ENCODE assay signal across 13 cellular contexts in the genomic region with DNA sequence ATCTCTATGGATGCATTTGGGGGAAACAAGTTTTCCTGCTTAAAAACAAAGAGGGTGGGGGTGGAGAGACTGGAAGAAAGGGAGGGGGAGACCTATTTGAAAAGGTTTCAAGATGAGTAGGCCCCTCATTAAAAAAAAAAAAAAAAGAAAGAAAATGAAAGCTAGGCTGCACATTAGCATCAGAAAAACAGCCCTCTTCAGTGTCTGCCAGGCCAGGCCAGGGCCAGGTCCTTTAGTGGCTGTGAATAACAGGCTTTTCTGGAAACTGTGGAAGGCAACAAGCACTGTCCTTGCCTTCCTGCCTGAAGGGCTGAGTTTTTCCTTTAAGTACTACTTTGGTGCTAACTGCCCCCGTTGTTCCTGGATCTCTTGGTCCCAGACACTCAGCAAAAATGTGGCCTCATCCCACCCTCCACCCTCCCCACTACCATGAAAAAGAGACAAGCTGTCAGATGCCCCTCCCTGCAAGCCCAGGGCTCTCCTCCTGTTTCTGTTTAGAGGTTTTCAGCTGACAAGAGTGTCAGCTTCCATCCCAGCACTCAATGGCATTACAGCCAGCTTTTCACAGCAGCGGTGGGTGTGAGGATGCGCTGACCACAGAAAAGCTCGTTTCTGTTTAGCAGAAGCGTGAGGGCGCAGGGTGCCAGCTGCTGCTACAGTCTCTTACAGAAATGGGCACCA.
A peak's percentile ranks its signal among the peaks of the same experiment; 100 is the strongest.
DNase-seq lines count a peak whose midpoint lies in the region; ATAC-seq and TF ChIP-seq lines count a peak whose summit lies in the region.
"Had no signal": no experiment of that assay in that cellular context is flagged by ENCODE, and none has a peak within 500 bp of the region (broad histone marks: within the 10 kb centered on the region; RNA-seq: fewer than 3 reads in every experiment).

No MANE protein-coding gene starts in this region.

- POLR2A ChIA-PET in MCF 10A (lab: Yijun Ruan, JAX), result interaction anchor here (1.0 to 1.7 kb wide), 2 partner anchors 8 to 36 kb away, joined by 4 to 5 read pairs; no protein-coding TSS in a partner anchor

- CTCF ChIA-PET in MCF 10A (lab: Yijun Ruan, JAX), result interaction anchor here (0.6 to 2.6 kb wide), 4 partner anchors 30 to 307 kb away, joined by 3 to 9 read pairs (median 4); no protein-coding TSS in a partner anchor

- peak; percentile 44 for ATAC-seq in effector memory CD8-positive, alpha-beta T cell (replicated peaks)
- no peak for ATAC-seq in HG02642 (IDR thresholded peaks at IDR 0.05; ENCODE audit: poor library complexity, unreplicated experiment)

- DNase-seq in activated CD4-positive, alpha-beta T cell treated with anti-CD3 and anti-CD28 coated beads for 48 hours, result peak; percentile 12
- DNase-seq in activated CD4-positive, alpha-beta T cell treated with anti-CD3 and anti-CD28 coated beads, Interleukin-2, amount 50 U/mL, for 1 hour, result no peak
- DNase-seq in NCI-H2107 (lab: John Stamatoyannopoulos, UW) (peak; percentile 19), pons (ENCODE audit: low spot score) (peak; percentile 10), MCF 10A (ENCODE audit: unreplicated experiment) (no peak), tibial artery (no peak)
- DNase-seq in effector memory CD8-positive, alpha-beta T cell, result no peak
- DNase-seq: COR-L47, NCI-H1436 treated with DMSO at 0.1 percent for 48 hours, testis had no signal

- H3K4me3 ChIP-seq in tibial artery, result no peak overlapping the region
- H3K4me3 ChIP-seq: esophagus muscularis mucosa, testis had no signal

- intact Hi-C loops in MCF 10A (cut with micrococcal nuclease), result no loop called here
- intact Hi-C loops in tibial artery (cut with DNase I; ENCODE audit: low total_unique reads), result no loop called here

- peaks cover 0 to 3% of the 10 kb centered on the region in 2 donors for H3K4me1 Mint-ChIP-seq in effector memory CD8-positive, alpha-beta T cell (ENCODE audit: low read depth in 2 of 2)
- peaks cover 26% of the 10 kb centered on the region for H3K4me1 Mint-ChIP-seq in MCF 10A (ENCODE audit: insufficient read depth, unreplicated experiment)

- no peaks in the 10 kb centered on the region for H3K9me3 ChIP-seq in tibial artery
- H3K9me3 ChIP-seq: esophagus muscularis mucosa, testis had no signal

- no TSS peak for BruUV-seq in MCF 10A (replicated peaks; lab: Mats Ljungman, UMichigan)

- peaks cover 0 to 23% (median 9%) of the 10 kb centered on the region in 4 donors for H3K4me1 ChIP-seq in tibial artery

- H3K9me3 Mint-ChIP-seq in effector memory CD8-positive, alpha-beta T cell, result no peaks in the 10 kb centered on the region
- H3K9me3 Mint-ChIP-seq in MCF 10A (ENCODE audit: unreplicated experiment), result no peaks in the 10 kb centered on the region
- H3K9me3 Mint-ChIP-seq: IgD-negative memory B cell had no signal

- no peak overlapping the region for H3K27ac Mint-ChIP-seq in effector memory CD8-positive, alpha-beta T cell
- no peak overlapping the region for H3K27ac Mint-ChIP-seq in MCF 10A (ENCODE audit: low read depth, unreplicated experiment)
- H3K27ac Mint-ChIP-seq: IgD-negative memory B cell had no signal

- no peaks in the 10 kb centered on the region for H3K27me3 ChIP-seq in tibial artery
- H3K27me3 ChIP-seq: esophagus muscularis mucosa, testis had no signal

- no peaks in the 10 kb centered on the region for H3K36me3 ChIP-seq in tibial artery
- H3K36me3 ChIP-seq: esophagus muscularis mucosa had no signal

- no peaks in the 10 kb centered on the region for H3K27me3 Mint-ChIP-seq in effector memory CD8-positive, alpha-beta T cell
- peaks cover 13% of the 10 kb centered on the region for H3K27me3 Mint-ChIP-seq in MCF 10A (ENCODE audit: insufficient read depth, unreplicated experiment)

- H3K36me3 Mint-ChIP-seq in effector memory CD8-positive, alpha-beta T cell (ENCODE audit: insufficient read depth), result peaks cover 3% of the 10 kb centered on the region
- H3K36me3 Mint-ChIP-seq in MCF 10A (ENCODE audit: insufficient read depth, unreplicated experiment), result no peaks in the 10 kb centered on the region
- H3K36me3 Mint-ChIP-seq: IgD-negative memory B cell had no signal

- no peak overlapping the region for H3K27ac ChIP-seq in tibial artery
- H3K27ac ChIP-seq: esophagus muscularis mucosa, testis had no signal

- H3K4me3 Mint-ChIP-seq in effector memory CD8-positive, alpha-beta T cell, result peak overlapping the region in 1 of 2 donors; percentile 17
- no peak overlapping the region for H3K4me3 Mint-ChIP-seq in MCF 10A (ENCODE audit: unreplicated experiment)
- H3K4me3 Mint-ChIP-seq: IgD-negative memory B cell had no signal

- TF ChIP-seq CTCF in MCF 10A (IDR thresholded peaks at IDR 0.05; ENCODE audit: unreplicated experiment), result no peak
- TF ChIP-seq CTCF in tibial artery (IDR thresholded peaks at IDR 0.05), result no peak

Comparison
In these comparisons a context has a peak if more than half of its experiments do, and no peak if none do; other contexts are left out.
1. DNase-seq: peak in activated CD4-positive, alpha-beta T cell treated with anti-CD3 and anti-CD28 coated beads for 48 hours (single experiment), NCI-H2107 (single experiment) and pons (single experiment); none in activated CD4-positive, alpha-beta T cell treated with anti-CD3 and anti-CD28 coated beads, Interleukin-2, amount 50 U/mL, for 1 hour (single experiment), effector memory CD8-positive, alpha-beta T cell (0 of 3), MCF 10A (single experiment) and tibial artery (0 of 2).